28 cellular contexts compared by ENCODE assay signal in the genomic region with DNA sequence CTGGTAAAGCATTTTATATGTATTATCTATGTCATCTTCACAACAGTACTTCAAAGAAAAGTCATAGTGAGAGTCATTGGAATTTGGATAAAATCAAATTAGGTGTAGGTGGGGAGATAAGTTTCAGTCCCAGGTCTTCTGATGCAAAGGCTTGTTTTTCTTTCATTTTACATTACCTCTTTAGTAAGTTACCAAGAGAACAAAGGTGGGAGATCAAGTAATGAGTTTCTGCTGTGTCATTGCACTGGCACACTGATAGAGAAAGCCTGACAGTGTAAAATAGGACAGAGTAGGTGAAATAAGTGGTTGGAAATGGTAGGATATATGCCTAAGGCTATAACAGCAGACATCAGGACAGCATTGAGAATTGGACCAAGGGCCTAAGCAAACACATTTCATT.
A peak's percentile ranks its signal among the peaks of the same experiment; 100 is the strongest.
DNase-seq lines count a peak whose midpoint lies in the region; ATAC-seq lines count a peak whose summit lies in the region.
"Had no signal": no experiment of that assay in that cellular context is flagged by ENCODE, and none has a peak within 500 bp of the region (broad histone marks: within the 10 kb centered on the region; RNA-seq: fewer than 3 reads in every experiment).

No MANE protein-coding gene starts in this region.

- no peaks in the 10 kb centered on the region for H3K27me3 ChIP-seq in naive thymus-derived CD4-positive, alpha-beta T cell (ENCODE audit: control insufficient read depth in 2 of 2, insufficient read depth in 2 of 2, low read length in 2 of 2)
- H3K27me3 ChIP-seq: heart right ventricle, ovary had no signal

- DNase-seq in NCI-H1092 treated with DMSO at 0.1 percent for 48 hours (lab: John Stamatoyannopoulos, UW), result peak; percentile 23
- DNase-seq in NCI-H1092 (lab: John Stamatoyannopoulos, UW), result no peak
- no peak for DNase-seq in T-helper 2 cell treated with Interferon-gamma antibody and Interleukin-4, amounts not matched to agents 5 μg/mL and 100 μg/mL, for 36 hours (ENCODE audit: low spot score)
- no peak for DNase-seq in G401 (ENCODE audit: low spot score)
- no peak for DNase-seq in activated T-cell treated with anti-CD3 and anti-CD28 coated beads, Interleukin-2, amount 50 U/mL, for 24 hours
- DNase-seq in naive thymus-derived CD4-positive, alpha-beta T cell, result no peak
- DNase-seq: 8988T; activated CD4-positive, alpha-beta T cell treated with anti-CD3 and anti-CD28 coated beads for 1 hour; activated naive CD8-positive, alpha-beta T cell treated with anti-CD3 and anti-CD28 coated beads, Interleukin-2, amount 10 ng/mL, durations not matched to agents 7 days and 5 days; AML-193; CD8-positive, alpha-beta T cell; foreskin fibroblast; GF-D8; HCEC 1CT; heart right ventricle; naive B cell; NCI-H1694 treated with DMSO at 0.1 percent for 48 hours; ovary; PC-3; stimulated activated CD4-positive, alpha-beta T cell treated with anti-CD3 and anti-CD28 coated beads, Interleukin-15, amount 100 ng/mL, for 24 hours; stimulated activated CD8-positive, alpha-beta memory T cell treated with anti-CD3 and anti-CD28 coated beads, Interleukin-4, amount 100 ng/mL, for 48 hours; T-cell; trophoblast cell had no signal

- intact Hi-C loops in naive thymus-derived CD4-positive, alpha-beta T cell (cut with micrococcal nuclease), result no loop called here

- in situ Hi-C loops in G401 (cut with HindIII; ENCODE audit: low sequenced_read_pairs), result no loop called here

- H3K4me3 ChIP-seq in naive thymus-derived CD4-positive, alpha-beta T cell (ENCODE audit: low read length), result no peak overlapping the region
- H3K4me3 ChIP-seq: heart right ventricle, K562, ovary had no signal

- ATAC-seq in GM21717 (IDR thresholded peaks at IDR 0.05; ENCODE audit: unreplicated experiment), result peak; percentile 65
- peak; percentile 67 for ATAC-seq in HG03439 (IDR thresholded peaks at IDR 0.05; ENCODE audit: unreplicated experiment)
- no peak for ATAC-seq in naive thymus-derived CD4-positive, alpha-beta T cell
- ATAC-seq: activated T-helper 17 cell treated with anti-CD3 and anti-CD28 coated beads, Interleukin-2, amount 50 U/mL, for 72 hours; CD8-positive, alpha-beta T cell; heart right ventricle; K562; PC-3; sciatic nerve; T-cell had no signal

- no peak overlapping the region for H3K27ac ChIP-seq in naive thymus-derived CD4-positive, alpha-beta T cell (ENCODE audit: low read depth, low read length)
- H3K27ac ChIP-seq: heart right ventricle, ovary had no signal

- no peak overlapping the region for H3K4me3 Mint-ChIP-seq in T-helper 2 cell treated with Interferon-gamma antibody and Interleukin-4, amounts not matched to agents 5 μg/mL and 100 μg/mL, for 36 hours
- no peak overlapping the region for H3K4me3 Mint-ChIP-seq in activated T-cell treated with anti-CD3 and anti-CD28 coated beads, Interleukin-2, amount 50 U/mL, for 24 hours
- H3K4me3 Mint-ChIP-seq in naive thymus-derived CD4-positive, alpha-beta T cell, result no peak overlapping the region
- H3K4me3 Mint-ChIP-seq: activated naive CD8-positive, alpha-beta T cell treated with anti-CD3 and anti-CD28 coated beads, Interleukin-2, amount 10 ng/mL, durations not matched to agents 7 days and 5 days; activated T-helper 17 cell treated with anti-CD3 and anti-CD28 coated beads, Interleukin-2, amount 50 U/mL, for 72 hours; CD8-positive, alpha-beta T cell; naive B cell; T-cell had no signal

- H3K9me3 Mint-ChIP-seq in T-helper 2 cell treated with Interferon-gamma antibody and Interleukin-4, amounts not matched to agents 5 μg/mL and 100 μg/mL, for 36 hours, result peaks cover 5% of the 10 kb centered on the region
- H3K9me3 Mint-ChIP-seq in activated T-cell treated with anti-CD3 and anti-CD28 coated beads, Interleukin-2, amount 50 U/mL, for 24 hours, result no peaks in the 10 kb centered on the region
- peaks cover 0 to 6% (median 0%) of the 10 kb centered on the region in 11 donors for H3K9me3 Mint-ChIP-seq in naive thymus-derived CD4-positive, alpha-beta T cell
- H3K9me3 Mint-ChIP-seq: activated naive CD8-positive, alpha-beta T cell treated with anti-CD3 and anti-CD28 coated beads, Interleukin-2, amount 10 ng/mL, durations not matched to agents 7 days and 5 days; CD8-positive, alpha-beta T cell had no signal

- peak overlapping the region; percentile 3 for H3K27ac Mint-ChIP-seq in T-helper 2 cell treated with Interferon-gamma antibody and Interleukin-4, amounts not matched to agents 5 μg/mL and 100 μg/mL, for 36 hours
- H3K27ac Mint-ChIP-seq in activated T-cell treated with anti-CD3 and anti-CD28 coated beads, Interleukin-2, amount 50 U/mL, for 24 hours, result no peak overlapping the region
- H3K27ac Mint-ChIP-seq in naive thymus-derived CD4-positive, alpha-beta T cell, result no peak overlapping the region
- H3K27ac Mint-ChIP-seq: activated naive CD8-positive, alpha-beta T cell treated with anti-CD3 and anti-CD28 coated beads, Interleukin-2, amount 10 ng/mL, durations not matched to agents 7 days and 5 days; activated T-helper 17 cell treated with anti-CD3 and anti-CD28 coated beads, Interleukin-2, amount 50 U/mL, for 72 hours; CD8-positive, alpha-beta T cell; naive B cell; T-cell had no signal

- H3K9me3 ChIP-seq in naive thymus-derived CD4-positive, alpha-beta T cell (ENCODE audit: control insufficient read depth in 2 of 3, low read length in 3 of 3), result no peaks in the 10 kb centered on the region
- H3K9me3 ChIP-seq: heart right ventricle, ovary had no signal

- POLR2A ChIA-PET in naive thymus-derived CD4-positive, alpha-beta T cell (lab: Charles Lee), result no interaction called here

- no peaks in the 10 kb centered on the region for H3K4me1 ChIP-seq in naive thymus-derived CD4-positive, alpha-beta T cell (ENCODE audit: control insufficient read depth in 2 of 2, insufficient read depth in 2 of 2, low read length in 2 of 2)
- H3K4me1 ChIP-seq: heart right ventricle had no signal

- H3K36me3 Mint-ChIP-seq in T-helper 2 cell treated with Interferon-gamma antibody and Interleukin-4, amounts not matched to agents 5 μg/mL and 100 μg/mL, for 36 hours (ENCODE audit: low read depth), result no peaks in the 10 kb centered on the region
- H3K36me3 Mint-ChIP-seq in activated T-cell treated with anti-CD3 and anti-CD28 coated beads, Interleukin-2, amount 50 U/mL, for 24 hours (ENCODE audit: low read depth), result no peaks in the 10 kb centered on the region
- no peaks in the 10 kb centered on the region for H3K36me3 Mint-ChIP-seq in naive thymus-derived CD4-positive, alpha-beta T cell
- H3K36me3 Mint-ChIP-seq: activated naive CD8-positive, alpha-beta T cell treated with anti-CD3 and anti-CD28 coated beads, Interleukin-2, amount 10 ng/mL, durations not matched to agents 7 days and 5 days; CD8-positive, alpha-beta T cell; naive B cell; T-cell had no signal

- H3K36me3 ChIP-seq in naive thymus-derived CD4-positive, alpha-beta T cell (ENCODE audit: control insufficient read depth in 2 of 3, insufficient read depth in 3 of 3, low read length in 3 of 3), result no peaks in the 10 kb centered on the region
- H3K36me3 ChIP-seq: heart right ventricle, ovary had no signal

- peaks cover 3% of the 10 kb centered on the region for H3K27me3 Mint-ChIP-seq in T-helper 2 cell treated with Interferon-gamma antibody and Interleukin-4, amounts not matched to agents 5 μg/mL and 100 μg/mL, for 36 hours (ENCODE audit: low read depth)
- H3K27me3 Mint-ChIP-seq in activated T-cell treated with anti-CD3 and anti-CD28 coated beads, Interleukin-2, amount 50 U/mL, for 24 hours, result no peaks in the 10 kb centered on the region
- H3K27me3 Mint-ChIP-seq in naive thymus-derived CD4-positive, alpha-beta T cell, result no peaks in the 10 kb centered on the region
- H3K27me3 Mint-ChIP-seq: activated naive CD8-positive, alpha-beta T cell treated with anti-CD3 and anti-CD28 coated beads, Interleukin-2, amount 10 ng/mL, durations not matched to agents 7 days and 5 days; activated T-helper 17 cell treated with anti-CD3 and anti-CD28 coated beads, Interleukin-2, amount 50 U/mL, for 72 hours; naive B cell; T-cell had no signal

- peaks cover 8% of the 10 kb centered on the region for H3K4me1 Mint-ChIP-seq in T-helper 2 cell treated with Interferon-gamma antibody and Interleukin-4, amounts not matched to agents 5 μg/mL and 100 μg/mL, for 36 hours (ENCODE audit: low read depth)
- H3K4me1 Mint-ChIP-seq in activated T-cell treated with anti-CD3 and anti-CD28 coated beads, Interleukin-2, amount 50 U/mL, for 24 hours (ENCODE audit: low read depth), result no peaks in the 10 kb centered on the region
- no peaks in the 10 kb centered on the region for H3K4me1 Mint-ChIP-seq in naive thymus-derived CD4-positive, alpha-beta T cell
- H3K4me1 Mint-ChIP-seq: activated naive CD8-positive, alpha-beta T cell treated with anti-CD3 and anti-CD28 coated beads, Interleukin-2, amount 10 ng/mL, durations not matched to agents 7 days and 5 days; activated T-helper 17 cell treated with anti-CD3 and anti-CD28 coated beads, Interleukin-2, amount 50 U/mL, for 72 hours; naive B cell; T-cell had no signal

- CTCF ChIA-PET in naive thymus-derived CD4-positive, alpha-beta T cell (lab: Charles Lee), result no interaction called here
